8 cellular contexts compared by ENCODE assay signal in genomic region chr2:39118786-39119499, GRCh38. TPM values are rescaled to one million over a fixed set of nuclear protein-coding genes. Genes with fewer than 3 reads are reported as not detected.
DNase-seq lines count a peak whose midpoint lies in the region; ATAC-seq and TF ChIP-seq lines count a peak whose summit lies in the region.

No MANE protein-coding gene starts in this region.

- peaks cover 14% of the 10 kb centered on the region for H3K4me1 ChIP-seq in iPS-15b (ENCODE audit: control insufficient read depth, insufficient read depth, low read length)

- H3K27me3 Mint-ChIP-seq in activated T-cell treated with anti-CD3 and anti-CD28 coated beads, Interleukin-2, amount 50 U/mL, for 72 hours (ENCODE audit: low read depth): no peaks in the 10 kb centered on the region
- H3K27me3 Mint-ChIP-seq in stimulated activated naive B cell treated with anti-CD40 and anti-IgM and Interleukin-4, amounts not matched to agents 10 μg/mL and 1 μg/mL and 100 μg/mL, for 72 hours: no peaks in the 10 kb centered on the region

- DNase-seq in activated T-cell treated with anti-CD3 and anti-CD28 coated beads, Interleukin-2, amount 50 U/mL, for 72 hours: no peak
- no peak for DNase-seq in activated T-cell treated with anti-CD3 and anti-CD28 coated beads, Interleukin-2, amount 50 U/mL, for 48 hours
- no peak for DNase-seq in stimulated activated naive B cell treated with anti-CD40 and anti-IgM and Interleukin-4, amounts not matched to agents 10 μg/mL and 1 μg/mL and 100 μg/mL, for 72 hours
- DNase-seq in COR-L47 (lab: John Stamatoyannopoulos, UW): no peak

- peaks cover 71% of the 10 kb centered on the region for H3K4me1 Mint-ChIP-seq in activated T-cell treated with anti-CD3 and anti-CD28 coated beads, Interleukin-2, amount 50 U/mL, for 72 hours (ENCODE audit: low read depth)
- H3K4me1 Mint-ChIP-seq in stimulated activated naive B cell treated with anti-CD40 and anti-IgM and Interleukin-4, amounts not matched to agents 10 μg/mL and 1 μg/mL and 100 μg/mL, for 72 hours: peaks cover 29 to 52% of the 10 kb centered on the region in 2 donors

- ATAC-seq in activated T-cell treated with anti-CD3 and anti-CD28 coated beads, Interleukin-2, amount 50 U/mL, for 72 hours (replicated peaks in 1 of 2): no peak
- no peak for ATAC-seq in stimulated activated naive B cell treated with anti-CD40 and anti-IgM and Interleukin-4, amounts not matched to agents 10 μg/mL and 1 μg/mL and 100 μg/mL, for 72 hours (replicated peaks)
- no peak for ATAC-seq in HG03025 (IDR thresholded peaks at IDR 0.05; ENCODE audit: low FRiP score, unreplicated experiment)
- ATAC-seq in HG02759 (IDR thresholded peaks at IDR 0.05; ENCODE audit: unreplicated experiment): no peak

- no peaks in the 10 kb centered on the region for H3K27me3 ChIP-seq in iPS-15b (ENCODE audit: control insufficient read depth, insufficient read depth, low read length)

- peaks cover 3 to 5% of the 10 kb centered on the region in 2 donors for H3K9me3 Mint-ChIP-seq in activated T-cell treated with anti-CD3 and anti-CD28 coated beads, Interleukin-2, amount 50 U/mL, for 72 hours
- H3K9me3 Mint-ChIP-seq in stimulated activated naive B cell treated with anti-CD40 and anti-IgM and Interleukin-4, amounts not matched to agents 10 μg/mL and 1 μg/mL and 100 μg/mL, for 72 hours: peaks cover 0 to 2% of the 10 kb centered on the region in 2 donors

- peak overlapping the region; percentile 86 for H3K4me3 ChIP-seq in iPS-15b (ENCODE audit: low read depth, low read length)

- no peak for TF ChIP-seq CTCF in VCaP (conservative IDR thresholded peaks at IDR 0.05)

- H3K36me3 Mint-ChIP-seq in activated T-cell treated with anti-CD3 and anti-CD28 coated beads, Interleukin-2, amount 50 U/mL, for 72 hours (ENCODE audit: insufficient read depth in 2 of 2): peaks cover 25 to 46% of the 10 kb centered on the region in 2 donors
- peaks cover 13 to 26% of the 10 kb centered on the region in 2 donors for H3K36me3 Mint-ChIP-seq in stimulated activated naive B cell treated with anti-CD40 and anti-IgM and Interleukin-4, amounts not matched to agents 10 μg/mL and 1 μg/mL and 100 μg/mL, for 72 hours

- H3K27ac ChIP-seq in VCaP: peak overlapping the region; percentile 97

- no peaks in the 10 kb centered on the region for H3K36me3 ChIP-seq in iPS-15b (ENCODE audit: control insufficient read depth, insufficient read depth, low read length)

- peak overlapping the region; percentile 91 to 99 for H3K4me3 Mint-ChIP-seq in activated T-cell treated with anti-CD3 and anti-CD28 coated beads, Interleukin-2, amount 50 U/mL, for 72 hours
- peak overlapping the region; percentile 88 to 91 for H3K4me3 Mint-ChIP-seq in stimulated activated naive B cell treated with anti-CD40 and anti-IgM and Interleukin-4, amounts not matched to agents 10 μg/mL and 1 μg/mL and 100 μg/mL, for 72 hours

- peak overlapping the region; percentile 99 for H3K27ac Mint-ChIP-seq in activated T-cell treated with anti-CD3 and anti-CD28 coated beads, Interleukin-2, amount 50 U/mL, for 72 hours
- H3K27ac Mint-ChIP-seq in stimulated activated naive B cell treated with anti-CD40 and anti-IgM and Interleukin-4, amounts not matched to agents 10 μg/mL and 1 μg/mL and 100 μg/mL, for 72 hours: peak overlapping the region; percentile 92

- H3K9me3 ChIP-seq in iPS-15b (ENCODE audit: control insufficient read depth, insufficient read depth, low read length): no peaks in the 10 kb centered on the region

- H3K9ac ChIP-seq in iPS-15b (ENCODE audit: low read depth, low read length): peak overlapping the region; percentile 71

RNA-seq across cellular contexts. Expression of gene SOS1, which starts 1.9 kb away (rescaled TPM):
- 100 to 1,000 TPM in 1 of 2 donors, 10 to 100 TPM in 1; 94.6 to 110 TPM for total RNA-seq in activated T-cell treated with anti-CD3 and anti-CD28 coated beads, Interleukin-2, amount 50 U/mL, for 72 hours
